ENCODE assay signal across 18 cellular contexts in genomic region chr1:178172939-178173338, GRCh38.
DNase-seq lines count a peak whose midpoint lies in the region; TF ChIP-seq lines count a peak whose summit lies in the region.
"Had no signal": no experiment of that assay in that cellular context is flagged by ENCODE, and none has a peak within 500 bp of the region (broad histone marks: within the 10 kb centered on the region; RNA-seq: fewer than 3 reads in every experiment).

No MANE protein-coding gene starts in this region.

- H3K27me3 Mint-ChIP-seq in nephron progenitor cell (ENCODE audit: low read depth, poor library complexity): no peaks in the 10 kb centered on the region
- H3K27me3 Mint-ChIP-seq: T-cell had no signal

- no peaks in the 10 kb centered on the region for H3K36me3 Mint-ChIP-seq in nephron progenitor cell (ENCODE audit: low read depth)
- H3K36me3 Mint-ChIP-seq: stimulated activated memory B cell treated with anti-CD40 and anti-IgM and Interleukin-4, amounts not matched to agents 10 μg/mL and 1 μg/mL and 100 μg/mL, for 72 hours; T-cell had no signal

- H3K4me1 ChIP-seq in mammary epithelial cell (ENCODE audit: insufficient read depth, low read length) (peaks cover 33% of the 10 kb centered on the region), iPS-18a (ENCODE audit: control insufficient read depth, low read depth, low read length) (peaks cover 7% of the 10 kb centered on the region)

- H3K9me3 ChIP-seq in mammary epithelial cell (replicated peaks; ENCODE audit: insufficient read depth, low read length) (no peaks in the 10 kb centered on the region), iPS-18a (ENCODE audit: control insufficient read depth, low read depth, low read length) (no peaks in the 10 kb centered on the region)
- H3K9me3 ChIP-seq: heart right ventricle, spleen, upper lobe of right lung had no signal

- no peaks in the 10 kb centered on the region for H3K9me3 Mint-ChIP-seq in nephron progenitor cell
- H3K9me3 Mint-ChIP-seq: stimulated activated memory B cell treated with anti-CD40 and anti-IgM and Interleukin-4, amounts not matched to agents 10 μg/mL and 1 μg/mL and 100 μg/mL, for 72 hours had no signal

- intact Hi-C loops in mammary epithelial cell (cut with micrococcal nuclease): no loop called here

- H3K9ac ChIP-seq in mammary epithelial cell (ENCODE audit: insufficient read depth, low read length) (peak overlapping the region; percentile 68), iPS-18a (ENCODE audit: low read length) (no peak overlapping the region)

- H3K36me3 ChIP-seq in mammary epithelial cell (ENCODE audit: insufficient read depth, low read length) (no peaks in the 10 kb centered on the region), iPS-18a (ENCODE audit: control insufficient read depth, low read depth, low read length) (no peaks in the 10 kb centered on the region)
- H3K36me3 ChIP-seq: heart right ventricle, spleen, upper lobe of right lung had no signal

- H3K27ac ChIP-seq in mammary epithelial cell (ENCODE audit: insufficient read depth, low read depth, low read length): peak overlapping the region; percentile 99
- H3K27ac ChIP-seq in iPS-18a (ENCODE audit: low read length): peak overlapping the region; percentile 4
- H3K27ac ChIP-seq: spleen, upper lobe of right lung had no signal

- H3K27me3 ChIP-seq in mammary epithelial cell (ENCODE audit: insufficient read depth, low read length) (no peaks in the 10 kb centered on the region), iPS-18a (ENCODE audit: control insufficient read depth, insufficient read depth, low read length) (no peaks in the 10 kb centered on the region)
- H3K27me3 ChIP-seq: heart right ventricle, spleen, upper lobe of right lung had no signal

- H3K4me3 ChIP-seq in mammary epithelial cell (replicated peaks in 1 of 3; ENCODE audit: insufficient read depth in 1 of 3, low read depth in 2 of 3, low read length in 3 of 3): no peak overlapping the region
- H3K4me3 ChIP-seq in iPS-18a (ENCODE audit: low read length): no peak overlapping the region
- H3K4me3 ChIP-seq: heart right ventricle, spleen, upper lobe of right lung had no signal

- H3K4me3 Mint-ChIP-seq in nephron progenitor cell: no peak overlapping the region
- H3K4me3 Mint-ChIP-seq: stimulated activated memory B cell treated with anti-CD40 and anti-IgM and Interleukin-4, amounts not matched to agents 10 μg/mL and 1 μg/mL and 100 μg/mL, for 72 hours; T-cell had no signal

- peak; percentile 17 for DNase-seq in AG08395 (ENCODE audit: low spot score)
- DNase-seq in M059J (ENCODE audit: low read depth): peak; percentile 91
- DNase-seq in mammary epithelial cell: no peak
- no peak for DNase-seq in NCI-H2171 treated with DMSO at 0.1 percent for 48 hours (lab: John Stamatoyannopoulos, UW)
- no peak for DNase-seq in stimulated activated naive CD4-positive, alpha-beta T cell (lab: John Stamatoyannopoulos, UW)
- no peak for DNase-seq in NCI-H446 (lab: John Stamatoyannopoulos, UW)
- no peak for DNase-seq in nephron progenitor cell
- DNase-seq: activated CD8-positive, alpha-beta memory T cell treated with anti-CD3 and anti-CD28 coated beads, Interleukin-2, amount 50 U/mL, for 48 hours; activated naive CD4-positive, alpha-beta T cell treated with anti-CD3 and anti-CD28 coated beads, Interleukin-2, amount 50 U/mL, for 16 hours; cerebellar nuclear complex; heart right ventricle; left colon; NCI-H82; spleen; T-cell; upper lobe of right lung had no signal

- BruUV-seq in mammary epithelial cell (replicated peaks; lab: Mats Ljungman, UMichigan): no TSS peak

- H2AFZ ChIP-seq in mammary epithelial cell (ENCODE audit: low read depth, low read length): no peak overlapping the region

- no peak overlapping the region for H3K27ac Mint-ChIP-seq in nephron progenitor cell
- H3K27ac Mint-ChIP-seq: stimulated activated memory B cell treated with anti-CD40 and anti-IgM and Interleukin-4, amounts not matched to agents 10 μg/mL and 1 μg/mL and 100 μg/mL, for 72 hours; T-cell had no signal

- CTCF ChIA-PET in mammary epithelial cell (lab: Charles Lee; ENCODE audit: low non-redundant PET): no interaction called here

- H3K4me2 ChIP-seq in mammary epithelial cell (ENCODE audit: insufficient read depth, low read depth, low read length): peak overlapping the region; percentile 38

- dilution Hi-C loops in mammary epithelial cell (cut with HindIII; ENCODE audit: low sequenced_read_pairs): loop anchor here (5.0 kb wide), 2 partner anchors 64 to 81 kb away; partner anchors contain the start of gene RASAL2

- in situ Hi-C loops in mammary epithelial cell (cut with MboI; ENCODE audit: low sequenced_read_pairs in 2 of 2): no loop called here

- H3K4me1 Mint-ChIP-seq in nephron progenitor cell: no peaks in the 10 kb centered on the region
- H3K4me1 Mint-ChIP-seq: stimulated activated memory B cell treated with anti-CD40 and anti-IgM and Interleukin-4, amounts not matched to agents 10 μg/mL and 1 μg/mL and 100 μg/mL, for 72 hours; T-cell had no signal

- WGBS in mammary epithelial cell (ENCODE audit: low coverage, missing lambda C conversion rate): 3% methylated on average over 3 of the region's 3 CpGs

- no peaks in the 10 kb centered on the region for H4K20me1 ChIP-seq in mammary epithelial cell (ENCODE audit: insufficient read depth, low read length)

- no peak for TF ChIP-seq CTCF in mammary epithelial cell (conservative IDR thresholded peaks at IDR 0.05 in 1 of 2, IDR thresholded peaks at IDR 0.05 in 1 of 2; ENCODE audit: extremely low read depth in 1 of 2, insufficient read depth in 1 of 2, low read depth in 1 of 2, low read length in 2 of 2)
- TF ChIP-seq CTCF in nephron progenitor cell (IDR thresholded peaks at IDR 0.05): no peak

- H3K79me2 ChIP-seq in mammary epithelial cell (ENCODE audit: insufficient read depth, low read length): peaks cover 92% of the 10 kb centered on the region

Comparison
In these comparisons a context has a peak if more than half of its experiments do, and no peak if none do; other contexts are left out.
1. DNase-seq: peak in AG08395 (single experiment) and M059J (single experiment); none in mammary epithelial cell (single experiment), NCI-H2171 treated with DMSO at 0.1 percent for 48 hours (single experiment), stimulated activated naive CD4-positive, alpha-beta T cell (0 of 6), NCI-H446 (0 of 2) and nephron progenitor cell (single experiment).